Comparison of ENCODE assay signal across 11 cellular contexts in genomic region chr11:8962827-8963226, GRCh38. TPM values are rescaled to one million over a fixed set of nuclear protein-coding genes. Genes with fewer than 3 reads are reported as not detected.
DNase-seq lines count a peak whose midpoint lies in the region; ATAC-seq and TF ChIP-seq lines count a peak whose summit lies in the region.
"Had no signal": no experiment of that assay in that cellular context is flagged by ENCODE, and none has a peak within 500 bp of the region (broad histone marks: within the 10 kb centered on the region; RNA-seq: fewer than 3 reads in every experiment).

No MANE protein-coding gene starts in this region.

- H3K9ac ChIP-seq in BLaER1 (peak overlapping the region; percentile 84), Karpas-422 (ENCODE audit: low read length) (peak overlapping the region; percentile 94)

- H3K27ac Mint-ChIP-seq in central memory CD8-positive, alpha-beta T cell (ENCODE audit: low read depth): peak overlapping the region; percentile 98
- peak overlapping the region; percentile 77 to 87 (median 83) for H3K27ac Mint-ChIP-seq in nephron

- H3K4me2 ChIP-seq in BLaER1 (peak overlapping the region; percentile 99), Karpas-422 (ENCODE audit: low read depth, low read length, poor library complexity, severe bottlenecking) (peak overlapping the region; percentile 85)

- H4K20me1 ChIP-seq in BLaER1 (peaks cover 24% of the 10 kb centered on the region; the same call in 1 of the 2 replicates), Karpas-422 (ENCODE audit: insufficient read depth, low read depth, low read length) (no peaks in the 10 kb centered on the region)

- H3K4me3 Mint-ChIP-seq in central memory CD8-positive, alpha-beta T cell: peak overlapping the region; percentile 95
- H3K4me3 Mint-ChIP-seq in nephron: peak overlapping the region; percentile 85 to 98 (median 94)

- no peaks in the 10 kb centered on the region for H3K9me3 Mint-ChIP-seq in central memory CD8-positive, alpha-beta T cell
- H3K9me3 Mint-ChIP-seq in nephron: no peaks in the 10 kb centered on the region

- no peaks in the 10 kb centered on the region for H3K9me3 ChIP-seq in BLaER1
- no peaks in the 10 kb centered on the region for H3K9me3 ChIP-seq in Karpas-422 (ENCODE audit: low read length)

- no peaks in the 10 kb centered on the region for H3K36me3 ChIP-seq in BLaER1
- H3K36me3 ChIP-seq in Karpas-422 (ENCODE audit: insufficient read depth, low read length): 0 out of 2 replicates have a peak, but pooled peaks cover 3% of the 10 kb centered on the region

- H3K27me3 ChIP-seq in BLaER1: no peaks in the 10 kb centered on the region
- no peaks in the 10 kb centered on the region for H3K27me3 ChIP-seq in Karpas-422 (ENCODE audit: low read length)
- H3K27me3 ChIP-seq: foreskin keratinocyte had no signal

- DNase-seq in Karpas-422 (no peak), COLO668 (lab: John Stamatoyannopoulos, UW; ENCODE audit: unreplicated experiment) (no peak), NCI-H82 treated with DMSO at 0.1 percent for 48 hours (lab: John Stamatoyannopoulos, UW; ENCODE audit: unreplicated experiment) (no peak)
- DNase-seq in central memory CD8-positive, alpha-beta T cell (ENCODE audit: low spot score in 2 of 2): no peak
- DNase-seq: foreskin keratinocyte, NCI-H1694 had no signal

- peaks cover 24% of the 10 kb centered on the region for H3K4me1 Mint-ChIP-seq in central memory CD8-positive, alpha-beta T cell
- H3K4me1 Mint-ChIP-seq in nephron: peaks cover 27% of the 10 kb centered on the region

- no peaks in the 10 kb centered on the region for H3K27me3 Mint-ChIP-seq in central memory CD8-positive, alpha-beta T cell
- no peaks in the 10 kb centered on the region for H3K27me3 Mint-ChIP-seq in nephron (ENCODE audit: low read depth)

- H3K27ac ChIP-seq in BLaER1: no peak overlapping the region
- no peak overlapping the region for H3K27ac ChIP-seq in Karpas-422 (ENCODE audit: low read length)
- H3K27ac ChIP-seq: foreskin keratinocyte had no signal

- H3K4me3 ChIP-seq in BLaER1: peak overlapping the region; percentile 97
- H3K4me3 ChIP-seq in Karpas-422 (ENCODE audit: low read length): peak overlapping the region; percentile 81

- H3K79me2 ChIP-seq in Karpas-422 (ENCODE audit: low read length): peaks cover 67% of the 10 kb centered on the region

- peaks cover 11% of the 10 kb centered on the region for H3K36me3 Mint-ChIP-seq in central memory CD8-positive, alpha-beta T cell (ENCODE audit: insufficient read depth)
- no peaks in the 10 kb centered on the region for H3K36me3 Mint-ChIP-seq in nephron (ENCODE audit: low read depth)

- no peak for TF ChIP-seq CTCF in nephron (IDR thresholded peaks at IDR 0.05; ENCODE audit: unreplicated experiment in 3 of 3)

- ATAC-seq in central memory CD8-positive, alpha-beta T cell (replicated peaks; ENCODE audit: extremely low read depth, poor library complexity, severe bottlenecking): no peak
- ATAC-seq in GM21825 (IDR thresholded peaks at IDR 0.05; ENCODE audit: unreplicated experiment): no peak
- no peak for ATAC-seq in GM18858 (IDR thresholded peaks at IDR 0.05; ENCODE audit: unreplicated experiment)
- ATAC-seq: activated CD4-positive, CD25-positive, alpha-beta regulatory T cell treated with anti-CD3 and anti-CD28 coated beads, Interleukin-2, amount 50 U/mL, for 24 hours; foreskin keratinocyte had no signal

- H3K4me1 ChIP-seq in BLaER1 (peaks cover 24% of the 10 kb centered on the region), Karpas-422 (ENCODE audit: low read length) (peaks cover 35% of the 10 kb centered on the region)

- no peak overlapping the region for H2AFZ ChIP-seq in Karpas-422 (ENCODE audit: low read length)

- no peaks in the 10 kb centered on the region for H3K9me2 ChIP-seq in Karpas-422 (replicated peaks; ENCODE audit: insufficient read depth, low read length)

RNA-seq across cellular contexts. Expression of gene TMEM9B, which starts 1.4 kb away (rescaled TPM):
- 32.9 and 40.0 TPM in 2 replicates for total RNA-seq in Karpas-422 (2014; rRNA removed; shearing (Covaris generic); ENCODE audit: low replicate concordance)

RNA-seq across cellular contexts. Expression of gene ASCL3, which starts 20.0 kb away (rescaled TPM):
- total RNA-seq in Karpas-422 (2014; rRNA removed; shearing (Covaris generic); ENCODE audit: low replicate concordance): not detected in 2 replicates
- total RNA-seq: foreskin keratinocyte had no signal

RNA-seq across cellular contexts. Expression of gene C11orf16, which starts 30.1 kb away (rescaled TPM):
- total RNA-seq in Karpas-422 (2014; rRNA removed; shearing (Covaris generic); ENCODE audit: low replicate concordance): not detected in 2 replicates
- total RNA-seq: foreskin keratinocyte had no signal

RNA-seq across cellular contexts. Expression of gene NRIP3, which starts 41.0 kb away (rescaled TPM):
- total RNA-seq in Karpas-422 (2014; rRNA removed; shearing (Covaris generic); ENCODE audit: low replicate concordance): not detected in 2 replicates

RNA-seq across cellular contexts. Expression of gene AKIP1, which starts 51.8 kb away (rescaled TPM):
- total RNA-seq in Karpas-422 (2014; rRNA removed; shearing (Covaris generic); ENCODE audit: low replicate concordance): 15.1 and 16.1 TPM in 2 replicates
